1 cellular context compared by ENCODE assay signal in genomic region chr10:46693265-46693664, GRCh38.
TF ChIP-seq lines count a peak whose summit lies in the region.

No MANE protein-coding gene starts in this region.

TF ChIP-seq in HepG2, 621 proteins besides CTCF, POLR2A, EP300 and RAD21:
- peak; percentile 18; the same call in 1 of the 2 replicates for TF ChIP-seq STAG1 (CRISPR knock-in tag; IDR thresholded peaks at IDR 0.05)
